2 cellular contexts compared by ENCODE assay signal in the genomic region with DNA sequence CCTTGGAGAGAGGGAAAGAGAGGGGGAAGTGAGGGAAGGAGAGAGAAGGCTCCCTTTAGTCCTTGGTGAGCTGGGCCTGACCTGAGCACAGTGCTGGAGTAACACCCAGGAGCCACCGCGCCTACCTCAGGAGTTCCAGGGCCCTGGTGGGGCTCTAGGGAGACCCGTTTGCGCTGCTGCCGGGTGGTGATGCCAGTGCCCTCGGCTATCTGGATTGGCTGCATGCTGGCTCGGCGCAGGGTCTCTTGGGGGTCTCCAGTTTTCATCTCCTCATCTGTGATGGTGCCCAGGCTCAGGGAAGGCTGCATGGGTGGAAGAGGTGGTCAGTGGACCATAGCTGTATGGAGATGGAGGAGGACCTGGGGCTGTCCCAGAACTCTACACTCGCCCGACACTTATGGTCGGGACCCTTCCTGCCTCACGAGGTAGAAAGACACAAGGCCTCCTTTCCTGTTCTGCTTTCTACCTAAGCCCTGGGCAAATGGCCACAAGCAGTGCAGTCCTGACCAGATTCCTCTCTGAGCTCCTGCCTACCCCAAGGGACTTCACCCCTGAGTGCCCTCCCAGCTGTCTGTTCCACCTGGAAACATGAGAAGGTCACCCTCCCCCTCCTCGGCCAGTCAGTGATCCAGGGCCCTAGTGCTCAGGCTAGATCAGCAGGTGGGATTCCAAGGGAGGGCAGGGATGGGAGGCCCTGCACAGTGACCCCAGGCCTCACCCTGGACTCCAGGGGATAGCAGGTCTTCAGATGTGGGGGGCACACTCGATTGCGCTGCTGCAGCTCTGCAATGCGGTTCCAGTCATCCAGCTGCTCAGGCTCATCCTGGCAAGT.
A peak's percentile ranks its signal among the peaks of the same experiment; 100 is the strongest.
TF ChIP-seq lines count a peak whose summit lies in the region.

No MANE protein-coding gene starts in this region.

TF ChIP-seq in Ishikawa, 13 proteins besides CTCF, POLR2A, EP300 and RAD21:
- TF ChIP-seq TCF12 (IDR thresholded peaks at IDR 0.05; ENCODE audit: low read depth) (peak; percentile 63; the same call in 1 of the 2 replicates), TEAD4 (IDR thresholded peaks at IDR 0.05) (0 out of 2 replicates have a peak, but pooled peaks have one; percentile 50), TAF1 (IDR thresholded peaks at IDR 0.05; ENCODE audit: low read depth) (no peak)

TF ChIP-seq in H1, 55 proteins besides CTCF, POLR2A, EP300 and RAD21:
- TF ChIP-seq KDM1A (IDR thresholded peaks at IDR 0.05; ENCODE audit: borderline replicate concordance, low read length): no peak
- no peak for TF ChIP-seq RBBP5 (IDR thresholded peaks at IDR 0.05; ENCODE audit: borderline replicate concordance, low read depth, low read length)
- TF ChIP-seq POLR2AphosphoS5 (IDR thresholded peaks at IDR 0.05; ENCODE audit: low read depth, low read length): peak; percentile 50; the same call in 1 of the 2 replicates
- TF ChIP-seq TAF1 (IDR thresholded peaks at IDR 0.05; ENCODE audit: low read depth, low read length): no peak
- no peak for TF ChIP-seq FOSL1 (IDR thresholded peaks at IDR 0.05; ENCODE audit: insufficient read depth, low read depth, low read length)
